ENCODE assay signal across 18 cellular contexts in genomic region chr17:63704836-63705235, GRCh38. TPM values are rescaled to one million over a fixed set of nuclear protein-coding genes. Genes with fewer than 3 reads are reported as not detected.
DNase-seq lines count a peak whose midpoint lies in the region; ATAC-seq and TF ChIP-seq lines count a peak whose summit lies in the region.
"Had no signal": no experiment of that assay in that cellular context is flagged by ENCODE, and none has a peak within 500 bp of the region (broad histone marks: within the 10 kb centered on the region; RNA-seq: fewer than 3 reads in every experiment).

No MANE protein-coding gene starts in this region.

- H3K4me3 Mint-ChIP-seq in CD4-positive, CD25-positive, alpha-beta regulatory T cell = peak overlapping the region in 3 of 4 donors; percentile 77 to 100 (median 93)
- peak overlapping the region in 6 of 7 donors; percentile 70 to 85 (median 82) for H3K4me3 Mint-ChIP-seq in CD8-positive, alpha-beta memory T cell
- peak overlapping the region; percentile 18 for H3K4me3 Mint-ChIP-seq in activated naive CD8-positive, alpha-beta T cell treated with anti-CD3 and anti-CD28 coated beads for 36 hours
- H3K4me3 Mint-ChIP-seq in natural killer cell = peak overlapping the region; percentile 45
- H3K4me3 Mint-ChIP-seq: activated naive CD4-positive, alpha-beta T cell treated with anti-CD3 and anti-CD28 coated beads for 36 hours had no signal

- peak overlapping the region; percentile 43 for H3K4me3 ChIP-seq in CD4-positive, CD25-positive, alpha-beta regulatory T cell (ENCODE audit: low read depth, low read length)
- H3K4me3 ChIP-seq in CD8-positive, alpha-beta memory T cell (ENCODE audit: low read length) = no peak overlapping the region
- no peak overlapping the region for H3K4me3 ChIP-seq in Peyer's patch
- H3K4me3 ChIP-seq: heart left ventricle, left ventricle myocardium inferior, psoas muscle, vagina had no signal

- H3K36me3 Mint-ChIP-seq in CD4-positive, CD25-positive, alpha-beta regulatory T cell = peaks cover 21% of the 10 kb centered on the region
- H3K36me3 Mint-ChIP-seq in CD8-positive, alpha-beta memory T cell = peaks cover 4 to 45% (median 13%) of the 10 kb centered on the region in 3 donors
- peaks cover 52% of the 10 kb centered on the region for H3K36me3 Mint-ChIP-seq in activated naive CD8-positive, alpha-beta T cell treated with anti-CD3 and anti-CD28 coated beads for 36 hours
- H3K36me3 Mint-ChIP-seq in natural killer cell = no peaks in the 10 kb centered on the region

- intact Hi-C loops in natural killer cell (cut with micrococcal nuclease) = loop anchor here (5.0 kb wide), 1 partner anchor 278 kb away; no protein-coding TSS in a partner anchor
- intact Hi-C loops in left cardiac atrium (cut with DNase I) = no loop called here
- intact Hi-C loops in left colon (cut with DNase I, micrococcal nuclease) = no loop called here

- POLR2A ChIA-PET in CD8-positive, alpha-beta memory T cell (lab: Charles Lee) = interaction anchor here (14.8 kb wide), 1 partner anchor 9 kb away, joined by 270 read pairs; no protein-coding TSS in a partner anchor

- H3K36me3 ChIP-seq in CD4-positive, CD25-positive, alpha-beta regulatory T cell (ENCODE audit: control insufficient read depth, insufficient read depth, low read length) = no peaks in the 10 kb centered on the region
- no peaks in the 10 kb centered on the region for H3K36me3 ChIP-seq in CD8-positive, alpha-beta memory T cell (ENCODE audit: insufficient read depth, low read length)
- H3K36me3 ChIP-seq in Peyer's patch = peaks cover 0 to 51% (median 0%) of the 10 kb centered on the region in 3 donors

- H3K27me3 Mint-ChIP-seq in CD4-positive, CD25-positive, alpha-beta regulatory T cell = peaks cover 12% of the 10 kb centered on the region
- H3K27me3 Mint-ChIP-seq in CD8-positive, alpha-beta memory T cell = no peaks in the 10 kb centered on the region
- no peaks in the 10 kb centered on the region for H3K27me3 Mint-ChIP-seq in activated naive CD8-positive, alpha-beta T cell treated with anti-CD3 and anti-CD28 coated beads for 36 hours
- H3K27me3 Mint-ChIP-seq in natural killer cell (ENCODE audit: low read depth in 2 of 2) = no peaks in the 10 kb centered on the region

- ATAC-seq in CD4-positive, CD25-positive, alpha-beta regulatory T cell (ENCODE audit: low read depth in 2 of 2) = no peak
- no peak for ATAC-seq in natural killer cell
- no peak for ATAC-seq in left cardiac atrium
- ATAC-seq in left colon = no peak
- ATAC-seq: heart left ventricle, psoas muscle, Right ventricle myocardium inferior had no signal

- H3K27ac ChIP-seq in CD4-positive, CD25-positive, alpha-beta regulatory T cell (ENCODE audit: insufficient read depth, low read length, poor library complexity, severe bottlenecking) = peak overlapping the region; percentile 43
- no peak overlapping the region for H3K27ac ChIP-seq in CD8-positive, alpha-beta memory T cell (ENCODE audit: low read depth, low read length)
- H3K27ac ChIP-seq in Peyer's patch = peak overlapping the region in 1 of 4 donors; percentile 69
- H3K27ac ChIP-seq: left ventricle myocardium inferior, psoas muscle, vagina had no signal

- TF ChIP-seq CTCF in natural killer cell (IDR thresholded peaks at IDR 0.05) (no peak), Peyer's patch (IDR thresholded peaks at IDR 0.05) (no peak)

- no peak for DNase-seq in CD4-positive, CD25-positive, alpha-beta regulatory T cell
- no peak for DNase-seq in CD8-positive, alpha-beta memory T cell
- no peak for DNase-seq in activated naive CD8-positive, alpha-beta T cell treated with anti-CD3 and anti-CD28 coated beads for 36 hours
- no peak for DNase-seq in natural killer cell
- DNase-seq in left cardiac atrium = no peak
- no peak for DNase-seq in Peyer's patch
- no peak for DNase-seq in left colon
- DNase-seq: activated CD4-positive, alpha-beta T cell treated with anti-CD3 and anti-CD28 coated beads, Interleukin-2, amount 50 U/mL, for 48 hours; activated naive CD4-positive, alpha-beta T cell treated with anti-CD3 and anti-CD28 coated beads for 36 hours; cerebellar nuclear complex; DND-41; heart left ventricle; left ventricle myocardium inferior; NCI-H1694 treated with DMSO at 0.1 percent for 48 hours; NCI-H748 treated with DMSO at 0.1 percent for 48 hours; psoas muscle had no signal

- CTCF ChIA-PET in CD8-positive, alpha-beta memory T cell (lab: Charles Lee) = interaction anchor here (11.3 kb wide), 1 partner anchor 11 kb away, joined by 251 read pairs; no protein-coding TSS in a partner anchor

- TF ChIP-seq POLR2A in Peyer's patch (IDR thresholded peaks at IDR 0.05) = no peak

- peaks cover 22 to 82% (median 59%) of the 10 kb centered on the region in 4 donors for H3K4me1 Mint-ChIP-seq in CD4-positive, CD25-positive, alpha-beta regulatory T cell
- H3K4me1 Mint-ChIP-seq in CD8-positive, alpha-beta memory T cell = peaks cover 73 to 85% (median 77%) of the 10 kb centered on the region in 3 donors
- peaks cover 70% of the 10 kb centered on the region for H3K4me1 Mint-ChIP-seq in activated naive CD8-positive, alpha-beta T cell treated with anti-CD3 and anti-CD28 coated beads for 36 hours
- H3K4me1 Mint-ChIP-seq in natural killer cell = peaks cover 71 to 73% of the 10 kb centered on the region in 2 donors

- peak overlapping the region; percentile 90 to 95 (median 95) for H3K27ac Mint-ChIP-seq in CD4-positive, CD25-positive, alpha-beta regulatory T cell
- H3K27ac Mint-ChIP-seq in CD8-positive, alpha-beta memory T cell = peak overlapping the region; percentile 19 to 99 (median 94)
- peak overlapping the region; percentile 74 for H3K27ac Mint-ChIP-seq in activated naive CD8-positive, alpha-beta T cell treated with anti-CD3 and anti-CD28 coated beads for 36 hours
- peak overlapping the region; percentile 92 to 97 for H3K27ac Mint-ChIP-seq in natural killer cell

- H3K4me1 ChIP-seq in CD4-positive, CD25-positive, alpha-beta regulatory T cell (ENCODE audit: control insufficient read depth, insufficient read depth, low read length, poor library complexity, severe bottlenecking) = peaks cover 86% of the 10 kb centered on the region
- peaks cover 80% of the 10 kb centered on the region for H3K4me1 ChIP-seq in CD8-positive, alpha-beta memory T cell (ENCODE audit: insufficient read depth, low read length)
- H3K4me1 ChIP-seq in Peyer's patch = peaks cover 0 to 21% (median 16%) of the 10 kb centered on the region in 4 donors

- no peaks in the 10 kb centered on the region for H3K9me3 ChIP-seq in CD4-positive, CD25-positive, alpha-beta regulatory T cell (ENCODE audit: control insufficient read depth in 2 of 2, low read length in 2 of 2)
- H3K9me3 ChIP-seq in CD8-positive, alpha-beta memory T cell (ENCODE audit: low read length) = no peaks in the 10 kb centered on the region
- H3K9me3 ChIP-seq in Peyer's patch = no peaks in the 10 kb centered on the region
- H3K9me3 ChIP-seq: heart left ventricle, left ventricle myocardium inferior, psoas muscle, vagina had no signal

- no peaks in the 10 kb centered on the region for H3K27me3 ChIP-seq in CD4-positive, CD25-positive, alpha-beta regulatory T cell (ENCODE audit: control insufficient read depth, insufficient read depth, low read length)
- no peaks in the 10 kb centered on the region for H3K27me3 ChIP-seq in CD8-positive, alpha-beta memory T cell (ENCODE audit: insufficient read depth, low read length, poor library complexity, severe bottlenecking)
- no peaks in the 10 kb centered on the region for H3K27me3 ChIP-seq in Peyer's patch
- H3K27me3 ChIP-seq: heart left ventricle, vagina had no signal

- H3K9me3 Mint-ChIP-seq in CD4-positive, CD25-positive, alpha-beta regulatory T cell = peaks cover 0 to 2% (median 0%) of the 10 kb centered on the region in 7 donors
- peaks cover 0 to 4% (median 0%) of the 10 kb centered on the region in 5 donors for H3K9me3 Mint-ChIP-seq in CD8-positive, alpha-beta memory T cell
- no peaks in the 10 kb centered on the region for H3K9me3 Mint-ChIP-seq in activated naive CD8-positive, alpha-beta T cell treated with anti-CD3 and anti-CD28 coated beads for 36 hours
- no peaks in the 10 kb centered on the region for H3K9me3 Mint-ChIP-seq in natural killer cell
- H3K9me3 Mint-ChIP-seq: activated naive CD4-positive, alpha-beta T cell treated with anti-CD3 and anti-CD28 coated beads for 36 hours had no signal

RNA-seq across cellular contexts. Expression of gene LIMD2, which starts 4.9 kb away (rescaled TPM):
- total RNA-seq in CD4-positive, CD25-positive, alpha-beta regulatory T cell = 634 TPM
- 100 to 1,000 TPM; 408 to 478 (median 445) TPM for polyA plus RNA-seq in CD4-positive, CD25-positive, alpha-beta regulatory T cell
- 100 to 1,000 TPM; 236 to 240 TPM for total RNA-seq in CD8-positive, alpha-beta memory T cell
- 495 TPM for polyA plus RNA-seq in CD8-positive, alpha-beta memory T cell
- total RNA-seq in activated naive CD8-positive, alpha-beta T cell treated with anti-CD3 and anti-CD28 coated beads for 36 hours = 100 to 1,000 TPM; 173 to 179 TPM
- 100 to 1,000 TPM; 513 to 546 (median 524) TPM for total RNA-seq in natural killer cell
- total RNA-seq in left cardiac atrium = 1 to 10 TPM; 6.6 to 9.6 TPM
- 10 to 100 TPM in 3 of 4 donors, 1 to 10 TPM in 1; 9.9 to 79.2 (median 12.6) TPM for total RNA-seq in Peyer's patch
- 1 to 10 TPM; 3.7 to 8.5 TPM for total RNA-seq in left colon

RNA-seq across cellular contexts. Expression of gene STRADA, which starts 36.8 kb away (rescaled TPM):
- 47.8 TPM for total RNA-seq in CD4-positive, CD25-positive, alpha-beta regulatory T cell
- 10 to 100 TPM; 20.0 to 31.9 (median 22.2) TPM for polyA plus RNA-seq in CD4-positive, CD25-positive, alpha-beta regulatory T cell
- 10 to 100 TPM; 56.7 to 57.2 TPM for total RNA-seq in CD8-positive, alpha-beta memory T cell
- 22.8 TPM for polyA plus RNA-seq in CD8-positive, alpha-beta memory T cell
- total RNA-seq in activated naive CD8-positive, alpha-beta T cell treated with anti-CD3 and anti-CD28 coated beads for 36 hours = 10 to 100 TPM; 39.1 to 40.9 TPM
- 10 to 100 TPM; 72.6 to 83.1 (median 78.2) TPM for total RNA-seq in natural killer cell
- total RNA-seq in left cardiac atrium = 10 to 100 TPM; 21.2 to 23.7 TPM
- total RNA-seq in Peyer's patch = 10 to 100 TPM; 14.2 to 52.8 (median 40.4) TPM
- total RNA-seq in left colon = 10 to 100 TPM; 18.8 to 21.2 TPM

Comparison
In these comparisons a context has a peak if more than half of its experiments do, and no peak if none do; other contexts are left out.
1. H3K4me3 Mint-ChIP-seq: peak in every context shown above with its lines; median percentile 93 in CD4-positive, CD25-positive, alpha-beta regulatory T cell; 82 in CD8-positive, alpha-beta memory T cell; 45 in natural killer cell; 18 in activated naive CD8-positive, alpha-beta T cell treated with anti-CD3 and anti-CD28 coated beads for 36 hours.